ENCODE assay signal across 32 cellular contexts in genomic region chr22:27193636-27194035, GRCh38.
"Had no signal": no experiment of that assay in that cellular context is flagged by ENCODE, and none has a peak within 500 bp of the region (broad histone marks: within the 10 kb centered on the region; RNA-seq: fewer than 3 reads in every experiment).

No MANE protein-coding gene starts in this region.

- H3K4me3 Mint-ChIP-seq: activated B cell treated with CpG ODN at 0.5 μM for 24 hours; activated CD4-positive, alpha-beta T cell treated with anti-CD3 and anti-CD28 coated beads, Interleukin-2, amount 10 ng/mL, durations not matched to agents 24 days and 14 days; activated CD8-positive, alpha-beta memory T cell treated with anti-CD3 and anti-CD28 coated beads, Interleukin-2, amount 10 ng/mL, durations not matched to agents 7 days and 5 days; activated naive CD8-positive, alpha-beta T cell treated with anti-CD3 and anti-CD28 coated beads, Interleukin-2, amount 50 U/mL, for 24 hours; activated T-cell treated with anti-CD3 and anti-CD28 coated beads, Interleukin-2, amount 50 U/mL, for 24 hours; T-helper 1 cell treated with Interleukin-12 subunit alpha and Interleukin-12 subunit beta and Interleukin-4 antibody, amounts not matched to agents 30 μg/mL and 1 μg/mL, for 36 hours had no signal

- H3K27ac ChIP-seq: ascending aorta, cardiac muscle cell, Peyer's patch, RWPE1, SJSA1 had no signal

- ATAC-seq: activated CD8-positive, alpha-beta memory T cell treated with anti-CD3 and anti-CD28 coated beads, Interleukin-2, amount 10 ng/mL, durations not matched to agents 7 days and 5 days; activated naive CD4-positive, alpha-beta T cell treated with anti-CD3 and anti-CD28 coated beads, Interleukin-2, amount 50 U/mL, for 72 hours; activated naive CD8-positive, alpha-beta T cell treated with anti-CD3 and anti-CD28 coated beads, Interleukin-2, amount 50 U/mL, for 24 hours; SK-N-SH treated with all-trans-retinoic acid at 6 μM for 48 hours had no signal

- DNase-seq: activated B cell treated with CpG ODN at 0.5 μM for 24 hours; activated CD4-positive, alpha-beta T cell treated with anti-CD3 and anti-CD28 coated beads for 1 hour; activated CD4-positive, alpha-beta T cell treated with anti-CD3 and anti-CD28 coated beads, Interleukin-2, amount 10 ng/mL, durations not matched to agents 24 days and 14 days; activated CD4-positive, alpha-beta T cell treated with anti-CD3 and anti-CD28 coated beads, Interleukin-2, amount 50 U/mL, for 48 hours; activated CD8-positive, alpha-beta memory T cell treated with anti-CD3 and anti-CD28 coated beads, Interleukin-2, amount 10 ng/mL, durations not matched to agents 7 days and 5 days; activated effector memory CD4-positive, alpha-beta T cell treated with anti-CD3 and anti-CD28 coated beads, Interleukin-2, amount 50 U/mL, for 16 hours; activated naive CD4-positive, alpha-beta T cell treated with Interleukin-2 at 50 U/mL for 16 hours; activated naive CD8-positive, alpha-beta T cell treated with anti-CD3 and anti-CD28 coated beads, Interleukin-2, amount 50 U/mL, for 24 hours; activated T-cell treated with anti-CD3 and anti-CD28 coated beads, Interleukin-2, amount 50 U/mL, for 24 hours; amniotic stem cell; KG1; NCI-H1092 treated with DMSO at 0.1 percent for 48 hours; NCI-H1417 treated with DMSO at 0.1 percent for 48 hours; NCI-H1694; NCI-H2029; NCI-H2107; NCI-H345; NCI-H510A; NCI-H526 treated with DMSO at 0.1 percent for 48 hours; NCI-H82; NK-92 treated with Interleukin-12 subunit alpha and Interleukin-12 subunit beta, amount 100 ng/mL, for 24 hours; Peyer's patch; SHP77; SW 1271 had no signal

- H3K27me3 Mint-ChIP-seq: activated CD4-positive, alpha-beta T cell treated with anti-CD3 and anti-CD28 coated beads, Interleukin-2, amount 10 ng/mL, durations not matched to agents 24 days and 14 days had no signal

- H3K27me3 ChIP-seq: ascending aorta, cardiac muscle cell, Peyer's patch, SJSA1 had no signal

- H3K36me3 Mint-ChIP-seq: activated CD8-positive, alpha-beta memory T cell treated with anti-CD3 and anti-CD28 coated beads, Interleukin-2, amount 10 ng/mL, durations not matched to agents 7 days and 5 days; brain had no signal

- H3K4me3 ChIP-seq: ascending aorta, cardiac muscle cell, Peyer's patch, SJSA1 had no signal

- H3K4me1 Mint-ChIP-seq: activated B cell treated with CpG ODN at 0.5 μM for 24 hours; activated CD4-positive, alpha-beta T cell treated with anti-CD3 and anti-CD28 coated beads, Interleukin-2, amount 10 ng/mL, durations not matched to agents 24 days and 14 days; activated CD8-positive, alpha-beta memory T cell treated with anti-CD3 and anti-CD28 coated beads, Interleukin-2, amount 10 ng/mL, durations not matched to agents 7 days and 5 days; activated naive CD8-positive, alpha-beta T cell treated with anti-CD3 and anti-CD28 coated beads, Interleukin-2, amount 50 U/mL, for 24 hours had no signal

- H3K27ac Mint-ChIP-seq: activated B cell treated with CpG ODN at 0.5 μM for 24 hours; activated CD4-positive, alpha-beta T cell treated with anti-CD3 and anti-CD28 coated beads, Interleukin-2, amount 10 ng/mL, durations not matched to agents 24 days and 14 days; activated CD8-positive, alpha-beta memory T cell treated with anti-CD3 and anti-CD28 coated beads, Interleukin-2, amount 10 ng/mL, durations not matched to agents 7 days and 5 days; activated naive CD4-positive, alpha-beta T cell treated with anti-CD3 and anti-CD28 coated beads, Interleukin-2, amount 50 U/mL, for 72 hours; activated naive CD8-positive, alpha-beta T cell treated with anti-CD3 and anti-CD28 coated beads, Interleukin-2, amount 50 U/mL, for 24 hours; activated T-cell treated with anti-CD3 and anti-CD28 coated beads, Interleukin-2, amount 50 U/mL, for 24 hours; T-helper 1 cell treated with Interleukin-12 subunit alpha and Interleukin-12 subunit beta and Interleukin-4 antibody, amounts not matched to agents 30 μg/mL and 1 μg/mL, for 36 hours had no signal

- H3K9me3 ChIP-seq: ascending aorta, Peyer's patch had no signal

- H3K4me1 ChIP-seq: Peyer's patch, SJSA1 had no signal

- H3K36me3 ChIP-seq: ascending aorta, cardiac muscle cell, Peyer's patch, SJSA1 had no signal

- H3K9me3 Mint-ChIP-seq: activated CD4-positive, alpha-beta T cell treated with anti-CD3 and anti-CD28 coated beads, Interleukin-2, amount 10 ng/mL, durations not matched to agents 24 days and 14 days had no signal
